In the genomic region with DNA sequence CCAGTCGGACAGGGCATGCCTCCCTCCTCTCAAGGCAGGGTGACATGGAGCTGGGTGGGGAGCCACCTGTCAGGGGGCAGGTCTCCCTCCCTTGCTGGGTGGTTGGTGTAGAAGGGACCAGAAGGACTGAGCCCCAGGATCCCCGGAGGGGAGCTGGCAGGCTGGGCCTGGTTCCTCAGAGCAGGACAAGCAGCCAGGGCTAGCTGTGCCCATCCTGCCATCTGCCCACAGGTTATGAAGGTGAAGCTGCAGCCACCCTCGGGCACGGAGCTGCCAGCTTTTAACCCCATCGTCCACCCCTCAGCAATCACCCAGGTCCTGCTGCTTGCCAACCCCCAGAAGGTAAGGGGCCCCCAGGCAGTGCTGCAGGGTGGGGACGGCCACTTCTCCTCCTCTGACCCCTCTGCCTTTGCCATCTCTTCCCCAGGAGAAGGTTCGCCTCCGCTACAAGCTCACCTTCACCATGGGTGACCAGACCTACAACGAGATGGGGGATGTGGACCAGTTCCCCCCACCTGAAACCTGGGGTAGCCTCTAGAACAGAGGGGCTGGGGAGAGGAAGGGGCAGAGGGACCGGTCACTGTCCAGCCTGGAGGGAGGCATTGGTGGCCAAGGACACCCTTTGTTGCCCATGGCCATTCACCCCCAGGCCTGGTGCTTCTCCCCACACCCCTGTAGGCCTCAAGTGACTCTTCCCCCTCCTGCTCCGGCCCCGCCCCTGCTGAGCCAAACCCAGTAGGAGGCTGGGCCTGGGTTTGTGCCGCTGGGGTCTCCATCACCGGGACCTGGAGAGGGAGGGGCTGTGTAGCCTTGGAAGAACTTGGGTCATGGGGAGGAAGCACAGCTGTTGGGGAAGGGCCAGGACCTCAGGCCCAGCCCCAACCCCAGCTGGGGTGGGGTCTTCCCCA, we compare ENCODE assay signal across 10 cellular contexts. TPM values are rescaled to one million over a fixed set of nuclear protein-coding genes. Genes with fewer than 3 reads are reported as not detected.
DNase-seq lines count a peak whose midpoint lies in the region; ATAC-seq, FAIRE-seq and TF ChIP-seq lines count a peak whose summit lies in the region.
"Had no signal": no experiment of that assay in that cellular context is flagged by ENCODE, and none has a peak within 500 bp of the region (broad histone marks: within the 10 kb centered on the region; RNA-seq: fewer than 3 reads in every experiment).

No MANE protein-coding gene starts in this region.

- DNase-seq in GM13976 (ENCODE audit: low spot score) (peak; percentile 81), pancreas (no peak), brain microvascular endothelial cell (no peak), RCC 7860 (ENCODE audit: low spot score) (no peak), NCI-H774 (lab: John Stamatoyannopoulos, UW) (no peak)

- 83 to 88% methylated on average over 13 to 14 of the region's 14 CpGs for WGBS in pancreas, 2 donors

- no peak for TF ChIP-seq CTCF in GM13976 (IDR thresholded peaks at IDR 0.05; ENCODE audit: borderline replicate concordance, control extremely low read depth, extremely low read depth, insufficient read depth, missing control alignments)
- TF ChIP-seq CTCF in pancreas (IDR thresholded peaks at IDR 0.05) = no peak
- TF ChIP-seq CTCF in brain microvascular endothelial cell (IDR thresholded peaks at IDR 0.05; ENCODE audit: low read depth, low read length, missing control alignments) = no peak

- H3K4me3 ChIP-seq in pancreas (no peak overlapping the region), brain microvascular endothelial cell (ENCODE audit: low read depth, low read length) (no peak overlapping the region)

- peak overlapping the region; percentile 94 for H3K27ac ChIP-seq in angular gyrus (ENCODE audit: low read depth, low read length)
- H3K27ac ChIP-seq in pancreas = peak overlapping the region in 3 of 4 donors; percentile 17 to 61 (median 22)
- H3K27ac ChIP-seq in brain microvascular endothelial cell = no peak overlapping the region

- H3K9me3 ChIP-seq in pancreas = no peaks in the 10 kb centered on the region

- peaks cover 0 to 7% (median 5%) of the 10 kb centered on the region in 3 donors for H3K36me3 ChIP-seq in pancreas
- no peaks in the 10 kb centered on the region for H3K36me3 ChIP-seq in brain microvascular endothelial cell (replicated peaks)

- H3K27me3 ChIP-seq in pancreas (no peaks in the 10 kb centered on the region), brain microvascular endothelial cell (replicated peaks) (no peaks in the 10 kb centered on the region)

- ATAC-seq in HG03095 (IDR thresholded peaks at IDR 0.05; ENCODE audit: unreplicated experiment) = peak; percentile 14
- ATAC-seq in pancreas = no peak
- no peak for ATAC-seq in GM21526 (IDR thresholded peaks at IDR 0.05; ENCODE audit: low FRiP score, unreplicated experiment)

- H3K4me1 ChIP-seq in pancreas = no peaks in the 10 kb centered on the region

- FAIRE-seq in pancreas (lab: Jason Lieb, UNC) = no peak
- FAIRE-seq in RCC 7860 (lab: Jason Lieb, UNC) = no peak

- in situ Hi-C loops in GM13976 (cut with MboI; ENCODE audit: low sequenced_read_pairs, unreplicated experiment) (no loop called here), brain microvascular endothelial cell (cut with HindIII; ENCODE audit: low pct_ligation_motif_present, low sequenced_read_pairs) (no loop called here)

- intact Hi-C loops in pancreas (cut with DNase I) = no loop called here

RNA-seq across cellular contexts. Expression of a gene that starts 7.0 kb away (rescaled TPM):
- 1 to 10 TPM; 2.0 to 9.3 (median 3.9) TPM for total RNA-seq in pancreas
- 1 to 10 TPM; 2.7 to 5.9 TPM for polyA plus RNA-seq in pancreas

RNA-seq across cellular contexts. Expression of a gene that starts 23.8 kb away (rescaled TPM):
- 10 to 100 TPM; 17.9 to 36.4 (median 21.5) TPM for total RNA-seq in pancreas
- polyA plus RNA-seq in pancreas = 10 to 100 TPM; 81.5 to 84.9 TPM

RNA-seq across cellular contexts. Expression of a gene that starts 26.1 kb away (rescaled TPM):
- total RNA-seq in pancreas = 1 to 10 TPM; 3.6 to 6.8 (median 5.4) TPM
- 10 to 100 TPM in 1 of 2 donors, 1 to 10 TPM in 1; 4.6 to 16.3 TPM for polyA plus RNA-seq in pancreas

RNA-seq across cellular contexts. Expression of a gene that starts 43.0 kb away (rescaled TPM):
- 100 to 1,000 TPM in 2 of 6 donors, 10 to 100 TPM in 4; 15.9 to 191 (median 40.9) TPM for total RNA-seq in pancreas
- polyA plus RNA-seq in pancreas = 100 to 1,000 TPM; 172 to 249 TPM

RNA-seq across cellular contexts. Expression of a gene that starts 52.5 kb away (rescaled TPM):
- total RNA-seq in pancreas = 10 to 100 TPM; 16.0 to 99.5 (median 40.9) TPM
- polyA plus RNA-seq in pancreas = 10 to 100 TPM; 26.2 to 61.7 TPM
- total RNA-seq: activated CD8-positive, alpha-beta memory T cell treated with anti-CD3 and anti-CD28 coated beads for 36 hours; lung microvascular endothelial cell had no signal
